Comparison of ENCODE assay signal across 2 cellular contexts in genomic region chr2:167793725-167794124, GRCh38.
TF ChIP-seq lines count a peak whose summit lies in the region.

No MANE protein-coding gene starts in this region.

TF ChIP-seq in GM23338, 12 proteins besides CTCF, POLR2A, EP300 and RAD21 (continued from another document):
- TF ChIP-seq REST (IDR thresholded peaks at IDR 0.05; ENCODE audit: unreplicated experiment) (no peak), JUNB (IDR thresholded peaks at IDR 0.05; ENCODE audit: unreplicated experiment) (no peak), ZNF462 (CRISPR knock-in tag; IDR thresholded peaks at IDR 0.05) (no peak), ZNF114 (CRISPR knock-in tag; IDR thresholded peaks at IDR 0.05) (no peak), ZNF331 (CRISPR knock-in tag; IDR thresholded peaks at IDR 0.05; ENCODE audit: low read depth) (no peak), ETS1 (IDR thresholded peaks at IDR 0.05) (no peak), NANOG (IDR thresholded peaks at IDR 0.05; ENCODE audit: borderline replicate concordance) (no peak), STAT1 (IDR thresholded peaks at IDR 0.05; ENCODE audit: unreplicated experiment) (no peak), CREB1 (CRISPR knock-in tag; IDR thresholded peaks at IDR 0.05; ENCODE audit: low read depth) (no peak)

TF ChIP-seq in WTC11, 78 proteins besides CTCF, POLR2A, EP300 and RAD21 (continued from another document):
- TF ChIP-seq AR (CRISPR knock-in tag; IDR thresholded peaks at IDR 0.05) (no peak), ZNF121 (CRISPR knock-in tag; IDR thresholded peaks at IDR 0.05) (no peak), AFF4 (CRISPR knock-in tag; IDR thresholded peaks at IDR 0.05; ENCODE audit: borderline replicate concordance) (no peak), ZNF232 (CRISPR knock-in tag; IDR thresholded peaks at IDR 0.05) (no peak), ZNF425 (CRISPR knock-in tag; conservative IDR thresholded peaks at IDR 0.05) (no peak), ELF4 (CRISPR knock-in tag; IDR thresholded peaks at IDR 0.05; ENCODE audit: low read depth) (no peak), USF2 (CRISPR knock-in tag; IDR thresholded peaks at IDR 0.05) (no peak)
